In genomic region chr14:77184396-77185092, GRCh38 we compare ENCODE assay signal across 16 cellular contexts. TPM values are rescaled to one million over a fixed set of nuclear protein-coding genes. Genes with fewer than 3 reads are reported as not detected.
A peak's percentile ranks its signal among the peaks of the same experiment; 100 is the strongest.
DNase-seq lines count a peak whose midpoint lies in the region; ATAC-seq and TF ChIP-seq lines count a peak whose summit lies in the region.
"Had no signal": no experiment of that assay in that cellular context is flagged by ENCODE, and none has a peak within 500 bp of the region (broad histone marks: within the 10 kb centered on the region; RNA-seq: fewer than 3 reads in every experiment).

No MANE protein-coding gene starts in this region.

- H3K9me2 ChIP-seq in Karpas-422 (replicated peaks; ENCODE audit: insufficient read depth, low read length), result no peaks in the 10 kb centered on the region

- H3K27ac Mint-ChIP-seq in activated CD4-positive, alpha-beta T cell treated with anti-CD3 and anti-CD28 coated beads for 36 hours, result no peak overlapping the region
- peak overlapping the region in 1 of 2 donors; percentile 46 for H3K27ac Mint-ChIP-seq in stimulated activated naive CD8-positive, alpha-beta T cell treated with anti-CD3 and anti-CD28 coated beads, Interleukin-15, amount 100 ng/mL, for 72 hours

- H3K27me3 ChIP-seq in Karpas-422 (ENCODE audit: low read length) (no peaks in the 10 kb centered on the region), lower lobe of right lung (ENCODE audit: low read depth) (peaks cover 34% of the 10 kb centered on the region)
- H3K27me3 ChIP-seq: SJCRH30 had no signal

- H3K4me2 ChIP-seq in Karpas-422 (ENCODE audit: low read depth, low read length, poor library complexity, severe bottlenecking), result peak overlapping the region; percentile 48

- POLR2A ChIA-PET in activated CD4-positive, alpha-beta T cell treated with anti-CD3 and anti-CD28 coated beads for 36 hours (lab: Charles Lee), result no interaction called here

- peaks cover 38% of the 10 kb centered on the region for H3K4me1 ChIP-seq in Karpas-422 (ENCODE audit: low read length)
- H3K4me1 ChIP-seq in lower lobe of right lung, result peaks cover 12% of the 10 kb centered on the region

- TF ChIP-seq CTCF in epithelial cell of esophagus (IDR thresholded peaks at IDR 0.05; ENCODE audit: insufficient read depth, low read depth, low read length, missing control alignments) (no peak), lower lobe of right lung (IDR thresholded peaks at IDR 0.05) (no peak), GM20000 (IDR thresholded peaks at IDR 0.05; ENCODE audit: extremely low read depth, missing control alignments) (no peak)

- no peaks in the 10 kb centered on the region for H3K9me3 Mint-ChIP-seq in activated CD4-positive, alpha-beta T cell treated with anti-CD3 and anti-CD28 coated beads for 36 hours (ENCODE audit: low read depth)
- no peaks in the 10 kb centered on the region for H3K9me3 Mint-ChIP-seq in stimulated activated naive CD8-positive, alpha-beta T cell treated with anti-CD3 and anti-CD28 coated beads, Interleukin-15, amount 100 ng/mL, for 72 hours

- H3K4me3 ChIP-seq in Karpas-422 (ENCODE audit: low read length) (no peak overlapping the region; the same call in 1 of the 2 replicates), epithelial cell of esophagus (ENCODE audit: low read length) (no peak overlapping the region), lower lobe of right lung (no peak overlapping the region)
- H3K4me3 ChIP-seq: SJCRH30, spleen had no signal

- intact Hi-C loops in activated CD4-positive, alpha-beta T cell treated with anti-CD3 and anti-CD28 coated beads for 36 hours (cut with DNase I, micrococcal nuclease), result no loop called here
- intact Hi-C loops in lower lobe of right lung (cut with DNase I), result no loop called here

- peak overlapping the region; percentile 55; the same call in 1 of the 2 replicates for H2AFZ ChIP-seq in Karpas-422 (ENCODE audit: low read length)

- ATAC-seq in activated CD4-positive, alpha-beta T cell treated with anti-CD3 and anti-CD28 coated beads for 36 hours, result peak; percentile 26
- peak; percentile 6 for ATAC-seq in stimulated activated naive CD8-positive, alpha-beta T cell treated with anti-CD3 and anti-CD28 coated beads, Interleukin-15, amount 100 ng/mL, for 72 hours
- ATAC-seq in lower lobe of right lung, result no peak

- H3K9me3 ChIP-seq in Karpas-422 (ENCODE audit: low read length) (no peaks in the 10 kb centered on the region), lower lobe of right lung (no peaks in the 10 kb centered on the region)
- H3K9me3 ChIP-seq: SJCRH30, spleen had no signal

- H3K36me3 ChIP-seq in Karpas-422 (ENCODE audit: insufficient read depth, low read length), result no peaks in the 10 kb centered on the region
- H3K36me3 ChIP-seq in lower lobe of right lung, result no peaks in the 10 kb centered on the region
- H3K36me3 ChIP-seq: SJCRH30, spleen, WERI-Rb-1 had no signal

- peak; percentile 40 for DNase-seq in activated CD4-positive, alpha-beta T cell treated with anti-CD3 and anti-CD28 coated beads for 36 hours
- DNase-seq in activated CD4-positive, alpha-beta T cell treated with anti-CD3 and anti-CD28 coated beads, Interleukin-2, amount 50 U/mL, for 48 hours, result no peak
- DNase-seq in Karpas-422 (peak; percentile 79), epithelial cell of esophagus (ENCODE audit: low read depth) (peak; percentile 68), NCI-H446 (lab: John Stamatoyannopoulos, UW) (no peak), lower lobe of right lung (no peak), GM20000 (ENCODE audit: low spot score) (no peak)
- DNase-seq in stimulated activated naive CD8-positive, alpha-beta T cell treated with anti-CD3 and anti-CD28 coated beads, Interleukin-15, amount 100 ng/mL, for 72 hours, result no peak
- DNase-seq: aorta; effector CD4-positive, alpha-beta T cell; GF-D8; NCI-H226; SJCRH30; spleen; WERI-Rb-1 had no signal

- peak overlapping the region; percentile 48 for H3K9ac ChIP-seq in Karpas-422 (ENCODE audit: low read length)

- CTCF ChIA-PET in activated CD4-positive, alpha-beta T cell treated with anti-CD3 and anti-CD28 coated beads for 36 hours (lab: Charles Lee), result interaction anchor here (1.1 to 1.5 kb wide), 2 partner anchors 19 to 131 kb away, joined by 3 to 7 read pairs; no protein-coding TSS in a partner anchor

- peaks cover 17% of the 10 kb centered on the region; the same call in 1 of the 2 replicates for H4K20me1 ChIP-seq in Karpas-422 (ENCODE audit: insufficient read depth, low read depth, low read length)

- no peak overlapping the region for H3K4me3 Mint-ChIP-seq in activated CD4-positive, alpha-beta T cell treated with anti-CD3 and anti-CD28 coated beads for 36 hours
- peak overlapping the region in 1 of 2 donors; percentile 14 for H3K4me3 Mint-ChIP-seq in stimulated activated naive CD8-positive, alpha-beta T cell treated with anti-CD3 and anti-CD28 coated beads, Interleukin-15, amount 100 ng/mL, for 72 hours

- peaks cover 19% of the 10 kb centered on the region for H3K27me3 Mint-ChIP-seq in activated CD4-positive, alpha-beta T cell treated with anti-CD3 and anti-CD28 coated beads for 36 hours
- peaks cover 70% of the 10 kb centered on the region for H3K27me3 Mint-ChIP-seq in stimulated activated naive CD8-positive, alpha-beta T cell treated with anti-CD3 and anti-CD28 coated beads, Interleukin-15, amount 100 ng/mL, for 72 hours

- H3K36me3 Mint-ChIP-seq in activated CD4-positive, alpha-beta T cell treated with anti-CD3 and anti-CD28 coated beads for 36 hours (ENCODE audit: low read depth), result no peaks in the 10 kb centered on the region

- H3K79me2 ChIP-seq in Karpas-422 (ENCODE audit: low read length), result no peaks in the 10 kb centered on the region

- H3K27ac ChIP-seq in Karpas-422 (ENCODE audit: low read length), result no peak overlapping the region
- no peak overlapping the region for H3K27ac ChIP-seq in lower lobe of right lung
- H3K27ac ChIP-seq: SJCRH30, WERI-Rb-1 had no signal

- H3K4me1 Mint-ChIP-seq in activated CD4-positive, alpha-beta T cell treated with anti-CD3 and anti-CD28 coated beads for 36 hours, result peaks cover 11% of the 10 kb centered on the region
- H3K4me1 Mint-ChIP-seq in stimulated activated naive CD8-positive, alpha-beta T cell treated with anti-CD3 and anti-CD28 coated beads, Interleukin-15, amount 100 ng/mL, for 72 hours, result peaks cover 44% of the 10 kb centered on the region

RNA-seq across cellular contexts. Expression of gene TMEM63C, which starts 2.9 kb away (rescaled TPM):
- 1 to 10 TPM; 1.1 to 1.4 TPM for total RNA-seq in activated CD4-positive, alpha-beta T cell treated with anti-CD3 and anti-CD28 coated beads for 36 hours
- total RNA-seq in Karpas-422 (2014; rRNA removed; shearing (Covaris generic); ENCODE audit: low replicate concordance), result 5.0 and 8.4 TPM in 2 replicates
- total RNA-seq in lower lobe of right lung, result 0.27 TPM

RNA-seq across cellular contexts. Expression of gene ZDHHC22, which starts 43.0 kb away (rescaled TPM):
- not detected for total RNA-seq in activated CD4-positive, alpha-beta T cell treated with anti-CD3 and anti-CD28 coated beads for 36 hours
- not detected in 2 replicates for total RNA-seq in Karpas-422 (2014; rRNA removed; shearing (Covaris generic); ENCODE audit: low replicate concordance)
- not detected for total RNA-seq in lower lobe of right lung
- total RNA-seq: aorta, omental fat pad, spleen had no signal

Comparison
In these comparisons a context has a peak if more than half of its experiments do, and no peak if none do; other contexts are left out.
1. DNase-seq: peak in activated CD4-positive, alpha-beta T cell treated with anti-CD3 and anti-CD28 coated beads for 36 hours (single experiment), Karpas-422 (single experiment) and epithelial cell of esophagus (single experiment); none in activated CD4-positive, alpha-beta T cell treated with anti-CD3 and anti-CD28 coated beads, Interleukin-2, amount 50 U/mL, for 48 hours (0 of 2), stimulated activated naive CD8-positive, alpha-beta T cell treated with anti-CD3 and anti-CD28 coated beads, Interleukin-15, amount 100 ng/mL, for 72 hours (0 of 2), NCI-H446 (0 of 2), lower lobe of right lung (single experiment) and GM20000 (single experiment).
2. ATAC-seq: peak in activated CD4-positive, alpha-beta T cell treated with anti-CD3 and anti-CD28 coated beads for 36 hours (single experiment) and stimulated activated naive CD8-positive, alpha-beta T cell treated with anti-CD3 and anti-CD28 coated beads, Interleukin-15, amount 100 ng/mL, for 72 hours (single experiment); none in lower lobe of right lung (0 of 2).